In the genomic region with DNA sequence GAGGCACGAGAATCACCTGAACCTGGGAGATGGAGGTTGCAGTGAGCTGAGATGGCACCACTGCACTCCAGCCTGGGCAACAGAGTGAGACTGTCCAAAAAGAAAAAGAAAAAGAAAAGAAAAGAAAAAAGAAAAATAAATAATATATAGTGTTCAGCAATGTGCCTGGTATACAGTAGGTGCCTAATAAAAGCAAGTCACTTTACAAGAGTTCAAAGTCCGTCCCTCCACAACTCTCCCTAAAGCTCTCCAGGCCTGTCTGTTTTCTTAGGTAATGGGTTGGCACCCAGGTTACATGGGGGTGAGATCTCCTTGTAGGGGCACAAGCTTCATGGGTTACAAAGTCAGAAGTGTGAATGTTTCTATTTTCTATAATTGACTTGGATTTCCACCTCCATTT, we compare ENCODE assay signal across 1 cellular context.
TF ChIP-seq lines count a peak whose summit lies in the region.

No MANE protein-coding gene starts in this region.

TF ChIP-seq in HCT116, 20 proteins besides CTCF, POLR2A, EP300 and RAD21 (continued from another document):
- TF ChIP-seq, protein P1, sequence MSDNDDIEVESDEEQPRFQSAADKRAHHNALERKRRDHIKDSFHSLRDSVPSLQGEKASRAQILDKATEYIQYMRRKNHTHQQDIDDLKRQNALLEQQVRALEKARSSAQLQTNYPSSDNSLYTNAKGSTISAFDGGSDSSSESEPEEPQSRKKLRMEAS (IDR thresholded peaks at IDR 0.05) = no peak
- no peak for TF ChIP-seq ELF1 (IDR thresholded peaks at IDR 0.05; ENCODE audit: borderline replicate concordance, low read depth)
- no peak for TF ChIP-seq TCF7L2 (IDR thresholded peaks at IDR 0.05; ENCODE audit: borderline replicate concordance, extremely low read depth, insufficient read depth, insufficient read length)
- TF ChIP-seq ZFX (IDR thresholded peaks at IDR 0.05) = no peak
- TF ChIP-seq POLR2AphosphoS5 (IDR thresholded peaks at IDR 0.05; ENCODE audit: low read depth, low read length) = no peak
- TF ChIP-seq EZH2 (IDR thresholded peaks at IDR 0.05) = no peak
- TF ChIP-seq, protein P2, sequence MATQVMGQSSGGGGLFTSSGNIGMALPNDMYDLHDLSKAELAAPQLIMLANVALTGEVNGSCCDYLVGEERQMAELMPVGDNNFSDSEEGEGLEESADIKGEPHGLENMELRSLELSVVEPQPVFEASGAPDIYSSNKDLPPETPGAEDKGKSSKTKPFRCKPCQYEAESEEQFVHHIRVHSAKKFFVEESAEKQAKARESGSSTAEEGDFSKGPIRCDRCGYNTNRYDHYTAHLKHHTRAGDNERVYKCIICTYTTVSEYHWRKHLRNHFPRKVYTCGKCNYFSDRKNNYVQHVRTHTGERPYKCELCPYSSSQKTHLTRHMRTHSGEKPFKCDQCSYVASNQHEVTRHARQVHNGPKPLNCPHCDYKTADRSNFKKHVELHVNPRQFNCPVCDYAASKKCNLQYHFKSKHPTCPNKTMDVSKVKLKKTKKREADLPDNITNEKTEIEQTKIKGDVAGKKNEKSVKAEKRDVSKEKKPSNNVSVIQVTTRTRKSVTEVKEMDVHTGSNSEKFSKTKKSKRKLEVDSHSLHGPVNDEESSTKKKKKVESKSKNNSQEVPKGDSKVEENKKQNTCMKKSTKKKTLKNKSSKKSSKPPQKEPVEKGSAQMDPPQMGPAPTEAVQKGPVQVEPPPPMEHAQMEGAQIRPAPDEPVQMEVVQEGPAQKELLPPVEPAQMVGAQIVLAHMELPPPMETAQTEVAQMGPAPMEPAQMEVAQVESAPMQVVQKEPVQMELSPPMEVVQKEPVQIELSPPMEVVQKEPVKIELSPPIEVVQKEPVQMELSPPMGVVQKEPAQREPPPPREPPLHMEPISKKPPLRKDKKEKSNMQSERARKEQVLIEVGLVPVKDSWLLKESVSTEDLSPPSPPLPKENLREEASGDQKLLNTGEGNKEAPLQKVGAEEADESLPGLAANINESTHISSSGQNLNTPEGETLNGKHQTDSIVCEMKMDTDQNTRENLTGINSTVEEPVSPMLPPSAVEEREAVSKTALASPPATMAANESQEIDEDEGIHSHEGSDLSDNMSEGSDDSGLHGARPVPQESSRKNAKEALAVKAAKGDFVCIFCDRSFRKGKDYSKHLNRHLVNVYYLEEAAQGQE (IDR thresholded peaks at IDR 0.05; ENCODE audit: low read depth) = no peak
- TF ChIP-seq YY1 (IDR thresholded peaks at IDR 0.05; ENCODE audit: extremely low read depth, insufficient replicate concordance, low read depth, low read length) = no peak
- TF ChIP-seq JUND (IDR thresholded peaks at IDR 0.05) = no peak
- TF ChIP-seq CBX3 (IDR thresholded peaks at IDR 0.05; ENCODE audit: low read depth) = no peak
- TF ChIP-seq EZH2phosphoT487 (IDR thresholded peaks at IDR 0.05; ENCODE audit: borderline replicate concordance) = no peak
- no peak for TF ChIP-seq FOSL1 (IDR thresholded peaks at IDR 0.05; ENCODE audit: low read depth)
- TF ChIP-seq SIN3A (IDR thresholded peaks at IDR 0.05; ENCODE audit: low read depth) = no peak
- TF ChIP-seq CEBPB (IDR thresholded peaks at IDR 0.05; ENCODE audit: low read depth) = no peak
- TF ChIP-seq, protein P3, sequence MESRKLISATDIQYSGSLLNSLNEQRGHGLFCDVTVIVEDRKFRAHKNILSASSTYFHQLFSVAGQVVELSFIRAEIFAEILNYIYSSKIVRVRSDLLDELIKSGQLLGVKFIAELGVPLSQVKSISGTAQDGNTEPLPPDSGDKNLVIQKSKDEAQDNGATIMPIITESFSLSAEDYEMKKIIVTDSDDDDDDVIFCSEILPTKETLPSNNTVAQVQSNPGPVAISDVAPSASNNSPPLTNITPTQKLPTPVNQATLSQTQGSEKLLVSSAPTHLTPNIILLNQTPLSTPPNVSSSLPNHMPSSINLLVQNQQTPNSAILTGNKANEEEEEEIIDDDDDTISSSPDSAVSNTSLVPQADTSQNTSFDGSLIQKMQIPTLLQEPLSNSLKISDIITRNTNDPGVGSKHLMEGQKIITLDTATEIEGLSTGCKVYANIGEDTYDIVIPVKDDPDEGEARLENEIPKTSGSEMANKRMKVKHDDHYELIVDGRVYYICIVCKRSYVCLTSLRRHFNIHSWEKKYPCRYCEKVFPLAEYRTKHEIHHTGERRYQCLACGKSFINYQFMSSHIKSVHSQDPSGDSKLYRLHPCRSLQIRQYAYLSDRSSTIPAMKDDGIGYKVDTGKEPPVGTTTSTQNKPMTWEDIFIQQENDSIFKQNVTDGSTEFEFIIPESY (IDR thresholded peaks at IDR 0.05; ENCODE audit: extremely low read depth, insufficient replicate concordance, low read length) = no peak
- no peak for TF ChIP-seq ZNF274 (IDR thresholded peaks at IDR 0.05; ENCODE audit: low read depth, low read length)
